Comparison of ENCODE assay signal across 15 cellular contexts in genomic region chr1:164780111-164780510, GRCh38.
A peak's percentile ranks its signal among the peaks of the same experiment; 100 is the strongest.
DNase-seq lines count a peak whose midpoint lies in the region; ATAC-seq and TF ChIP-seq lines count a peak whose summit lies in the region.
"Had no signal": no experiment of that assay in that cellular context is flagged by ENCODE, and none has a peak within 500 bp of the region (broad histone marks: within the 10 kb centered on the region; RNA-seq: fewer than 3 reads in every experiment).

No MANE protein-coding gene starts in this region.

- peak overlapping the region; percentile 55 for H3K27ac ChIP-seq in SK-N-MC
- H3K27ac ChIP-seq in hepatocyte = peak overlapping the region; percentile 38
- H3K27ac ChIP-seq in skeletal muscle tissue (ENCODE audit: low read depth, low read length) = peak overlapping the region; percentile 90
- H3K27ac ChIP-seq: RWPE1, spleen, WERI-Rb-1 had no signal

- H3K9ac ChIP-seq in SK-N-MC (ENCODE audit: insufficient read length) = no peak overlapping the region
- peak overlapping the region in 2 of 3 donors; percentile 58 to 63 for H3K9ac ChIP-seq in skeletal muscle tissue (ENCODE audit: low read depth in 1 of 3, low read length in 3 of 3)

- TF ChIP-seq CTCF in AG09319 (IDR thresholded peaks at IDR 0.05; ENCODE audit: low read depth, low read length) = no peak
- no peak for TF ChIP-seq CTCF in hepatocyte (IDR thresholded peaks at IDR 0.05; ENCODE audit: poor library complexity)

- H3K4me3 ChIP-seq in SK-N-MC = 0 out of 2 replicates have a peak overlapping the region, but pooled peaks have one; percentile 15
- H3K4me3 ChIP-seq in hepatocyte = no peak overlapping the region
- H3K4me3 ChIP-seq in skeletal muscle tissue (ENCODE audit: low read length in 3 of 3) = peak overlapping the region in 1 of 3 donors; percentile 42
- H3K4me3 ChIP-seq: ovary, spleen had no signal

- 68% methylated on average over 8 of the region's 8 CpGs for WGBS in hepatocyte (ENCODE audit: low lambda C conversion rate, missing lambda C conversion rate)

- no peaks in the 10 kb centered on the region for H3K27me3 ChIP-seq in hepatocyte
- no peaks in the 10 kb centered on the region for H3K27me3 ChIP-seq in skeletal muscle tissue (ENCODE audit: control insufficient read depth in 3 of 3, insufficient read depth in 3 of 3, low read length in 3 of 3)
- H3K27me3 ChIP-seq: ovary, spleen had no signal

- no peaks in the 10 kb centered on the region for H3K9me2 ChIP-seq in hepatocyte (replicated peaks; ENCODE audit: insufficient read depth)

- DNase-seq in AG09319 (ENCODE audit: extremely low read depth, low read depth) = peak; percentile 32
- DNase-seq in SK-N-MC (ENCODE audit: low read depth, low spot score) = no peak
- no peak for DNase-seq in hepatocyte (ENCODE audit: low spot score)
- no peak for DNase-seq in stimulated activated naive CD4-positive, alpha-beta T cell treated with Interleukin-2 at 50 U/mL for 16 hours (lab: John Stamatoyannopoulos, UW)
- no peak for DNase-seq in NCI-H774 (lab: John Stamatoyannopoulos, UW)
- DNase-seq in SHP77 (lab: John Stamatoyannopoulos, UW) = no peak
- DNase-seq: endodermal cell, NCI-H2227 treated with DMSO at 0.1 percent for 48 hours, ovary, spleen, WERI-Rb-1 had no signal

- H3K36me3 ChIP-seq in SK-N-MC (ENCODE audit: insufficient read depth, low read length) (no peaks in the 10 kb centered on the region), hepatocyte (replicated peaks; ENCODE audit: insufficient read depth, low read depth) (no peaks in the 10 kb centered on the region), skeletal muscle tissue (ENCODE audit: control insufficient read depth in 3 of 3, insufficient read depth in 3 of 3, low read length in 3 of 3) (no peaks in the 10 kb centered on the region)
- H3K36me3 ChIP-seq: ovary, spleen, WERI-Rb-1 had no signal

- no peak overlapping the region for H3K4me2 ChIP-seq in hepatocyte

- no peak for ATAC-seq in HG02852 (IDR thresholded peaks at IDR 0.05; ENCODE audit: unreplicated experiment)
- ATAC-seq: stimulated activated memory B cell treated with anti-CD40 and anti-IgM and Interleukin-4, amounts not matched to agents 10 μg/mL and 1 μg/mL and 100 μg/mL, for 72 hours had no signal

- peaks cover 30% of the 10 kb centered on the region for H3K4me1 ChIP-seq in hepatocyte (ENCODE audit: insufficient read depth)
- peaks cover 37 to 49% (median 41%) of the 10 kb centered on the region in 3 donors for H3K4me1 ChIP-seq in skeletal muscle tissue (ENCODE audit: control insufficient read depth in 3 of 3, insufficient read depth in 3 of 3, low read length in 3 of 3)
- H3K4me1 ChIP-seq: spleen had no signal

- peaks cover 90% of the 10 kb centered on the region for H3K79me2 ChIP-seq in hepatocyte

- no peaks in the 10 kb centered on the region for H3K9me3 ChIP-seq in SK-N-MC (ENCODE audit: low read depth, low read length)
- no peaks in the 10 kb centered on the region for H3K9me3 ChIP-seq in hepatocyte (ENCODE audit: low read depth)
- no peaks in the 10 kb centered on the region for H3K9me3 ChIP-seq in skeletal muscle tissue (ENCODE audit: control insufficient read depth in 3 of 3, low read length in 3 of 3)
- H3K9me3 ChIP-seq: ovary, spleen had no signal

- no peaks in the 10 kb centered on the region for H4K20me1 ChIP-seq in hepatocyte (ENCODE audit: insufficient read depth, poor library complexity, severe bottlenecking)

- no peak overlapping the region for H2AFZ ChIP-seq in hepatocyte

Comparison
In these comparisons a context has a peak if more than half of its experiments do, and no peak if none do; other contexts are left out.
1. H3K27ac ChIP-seq: peak in every context shown above with its lines; median percentile 90 in skeletal muscle tissue; 55 in SK-N-MC; 38 in hepatocyte.